8 cellular contexts compared by ENCODE assay signal in the genomic region with DNA sequence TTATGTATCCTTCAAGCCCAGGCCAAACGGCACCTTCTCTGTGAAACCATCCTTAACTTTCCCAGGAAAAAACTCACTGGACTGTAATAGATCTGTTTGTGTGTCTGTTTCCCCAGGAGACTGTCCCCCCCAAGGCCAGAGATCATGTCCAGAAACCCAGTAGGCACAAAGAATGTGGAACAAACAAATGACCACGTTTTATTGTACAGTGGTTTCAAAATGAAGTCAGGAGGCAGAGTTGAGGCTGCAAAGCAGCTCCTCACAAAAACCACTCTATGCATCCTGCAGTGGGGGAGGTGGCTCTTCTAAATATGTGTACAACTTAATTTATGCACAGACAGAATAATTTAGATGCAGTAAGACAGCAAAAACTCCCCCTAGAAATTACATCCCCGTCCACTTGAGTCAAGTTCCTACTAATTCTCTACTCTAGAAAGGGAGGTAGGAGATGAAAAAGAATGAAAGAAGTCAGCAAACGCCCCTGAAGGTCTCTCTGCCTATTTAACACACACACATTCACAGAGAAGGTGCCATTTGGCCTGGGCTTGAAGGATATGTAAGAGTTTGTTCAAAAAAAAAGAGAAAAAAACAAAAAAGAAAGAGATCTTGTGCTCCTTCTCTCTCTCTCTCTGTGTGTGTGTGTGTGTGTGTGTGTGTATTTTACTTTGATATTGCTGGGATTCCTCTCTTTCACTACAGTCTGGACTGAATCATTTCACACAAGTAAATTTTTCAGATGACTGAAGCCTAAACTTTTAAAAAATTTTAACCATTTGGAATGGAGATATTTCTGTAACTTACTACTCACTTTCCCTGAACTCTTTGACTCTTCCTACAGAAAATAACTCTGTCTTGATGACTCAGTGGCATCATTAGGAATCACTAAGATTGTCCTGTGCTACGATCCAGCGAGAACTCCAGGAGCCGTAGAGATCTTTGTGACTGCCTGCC. TPM values are rescaled to one million over a fixed set of nuclear protein-coding genes. Genes with fewer than 3 reads are reported as not detected.
DNase-seq lines count a peak whose midpoint lies in the region; ATAC-seq and TF ChIP-seq lines count a peak whose summit lies in the region.

No MANE protein-coding gene starts in this region.

- ATAC-seq in GM18511 (IDR thresholded peaks at IDR 0.05; ENCODE audit: unreplicated experiment) (peak; percentile 80), HG02571 (IDR thresholded peaks at IDR 0.05; ENCODE audit: unreplicated experiment) (peak; percentile 49), lower lobe of right lung (no peak)

- no peak overlapping the region for H3K27ac ChIP-seq in lower lobe of right lung

- intact Hi-C loops in activated CD4-positive, alpha-beta memory T cell treated with anti-CD3 and anti-CD28 coated beads for 36 hours (cut with micrococcal nuclease) = loop anchor here (1.0 to 5.0 kb wide), 7 partner anchors 9 to 193 kb away; no protein-coding TSS in a partner anchor
- intact Hi-C loops in lower lobe of right lung (cut with DNase I) = no loop called here

- peaks cover 39% of the 10 kb centered on the region for H3K4me1 ChIP-seq in lower lobe of right lung

- no peak for TF ChIP-seq CTCF in nephron (IDR thresholded peaks at IDR 0.05; ENCODE audit: unreplicated experiment in 3 of 3)
- no peak for TF ChIP-seq CTCF in lower lobe of right lung (IDR thresholded peaks at IDR 0.05)

- no peaks in the 10 kb centered on the region for H3K36me3 ChIP-seq in lower lobe of right lung

- no peaks in the 10 kb centered on the region for H3K27me3 Mint-ChIP-seq in activated CD4-positive, alpha-beta memory T cell treated with anti-CD3 and anti-CD28 coated beads for 36 hours
- H3K27me3 Mint-ChIP-seq in nephron (ENCODE audit: low read depth) = no peaks in the 10 kb centered on the region

- peak overlapping the region; percentile 93 for H3K27ac Mint-ChIP-seq in activated CD4-positive, alpha-beta memory T cell treated with anti-CD3 and anti-CD28 coated beads for 36 hours
- H3K27ac Mint-ChIP-seq in nephron = peak overlapping the region; percentile 74 to 87 (median 83)

- H3K9me3 ChIP-seq in lower lobe of right lung = no peaks in the 10 kb centered on the region

- H3K36me3 Mint-ChIP-seq in activated CD4-positive, alpha-beta memory T cell treated with anti-CD3 and anti-CD28 coated beads for 36 hours = peaks cover 59% of the 10 kb centered on the region
- peaks cover 7% of the 10 kb centered on the region for H3K36me3 Mint-ChIP-seq in nephron (ENCODE audit: low read depth)

- peak overlapping the region; percentile 45 for H3K4me3 Mint-ChIP-seq in activated CD4-positive, alpha-beta memory T cell treated with anti-CD3 and anti-CD28 coated beads for 36 hours
- no peak overlapping the region for H3K4me3 Mint-ChIP-seq in nephron

- H3K27me3 ChIP-seq in lower lobe of right lung (ENCODE audit: low read depth) = no peaks in the 10 kb centered on the region

- peaks cover 86% of the 10 kb centered on the region for H3K4me1 Mint-ChIP-seq in activated CD4-positive, alpha-beta memory T cell treated with anti-CD3 and anti-CD28 coated beads for 36 hours (ENCODE audit: low read depth)
- peaks cover 46% of the 10 kb centered on the region for H3K4me1 Mint-ChIP-seq in nephron

- CTCF ChIA-PET in activated CD4-positive, alpha-beta memory T cell treated with anti-CD3 and anti-CD28 coated beads for 36 hours (lab: Charles Lee) = interaction anchor here (0.8 to 6.0 kb wide), 3 partner anchors 12 to 23 kb away, joined by 3 to 54 read pairs (median 5); partner anchors contain the start of gene BCL2

- POLR2A ChIA-PET in activated CD4-positive, alpha-beta memory T cell treated with anti-CD3 and anti-CD28 coated beads for 36 hours (lab: Charles Lee) = interaction anchor here (0.6 to 1.6 kb wide), 6 partner anchors 12 to 149 kb away, joined by 3 to 8 read pairs (median 4); no protein-coding TSS in a partner anchor

- H3K4me3 ChIP-seq in lower lobe of right lung = no peak overlapping the region

- peak; percentile 76 for DNase-seq in activated CD4-positive, alpha-beta memory T cell treated with anti-CD3 and anti-CD28 coated beads for 36 hours
- DNase-seq in DMS114 treated with DMSO at 0.1 percent for 48 hours (lab: John Stamatoyannopoulos, UW; ENCODE audit: unreplicated experiment) (no peak), lower lobe of right lung (no peak), DMS153 (lab: John Stamatoyannopoulos, UW) (no peak), NCI-H510A (lab: John Stamatoyannopoulos, UW) (no peak)

- H3K9me3 Mint-ChIP-seq in activated CD4-positive, alpha-beta memory T cell treated with anti-CD3 and anti-CD28 coated beads for 36 hours = no peaks in the 10 kb centered on the region
- no peaks in the 10 kb centered on the region for H3K9me3 Mint-ChIP-seq in nephron

RNA-seq across cellular contexts. Expression of gene BCL2, which starts 19.5 kb away (rescaled TPM):
- total RNA-seq in activated CD4-positive, alpha-beta memory T cell treated with anti-CD3 and anti-CD28 coated beads for 36 hours = 10 to 100 TPM; 66.9 to 67.9 TPM
- total RNA-seq in lower lobe of right lung = 11.0 TPM

Comparison
In these comparisons a context has a peak if more than half of its experiments do, and no peak if none do; other contexts are left out.
1. ATAC-seq: peak in GM18511 (single experiment) and HG02571 (single experiment); none in lower lobe of right lung (0 of 2).